ENCODE assay signal across 13 cellular contexts in genomic region chr10:78452782-78453181, GRCh38.
DNase-seq lines count a peak whose midpoint lies in the region; ATAC-seq and TF ChIP-seq lines count a peak whose summit lies in the region.
"Had no signal": no experiment of that assay in that cellular context is flagged by ENCODE, and none has a peak within 500 bp of the region (broad histone marks: within the 10 kb centered on the region; RNA-seq: fewer than 3 reads in every experiment).

No MANE protein-coding gene starts in this region.

- TF ChIP-seq CTCF in natural killer cell (IDR thresholded peaks at IDR 0.05), result no peak

- peak; percentile 54 for DNase-seq in natural killer cell treated with Interleukin-12 subunit alpha and Interleukin-12 subunit beta and Interleukin-15 and Interleukin-18, amount 100 ng/mL, for 72 hours (ENCODE audit: low spot score)
- no peak for DNase-seq in natural killer cell
- DNase-seq in mesenteric fat pad (ENCODE audit: low spot score), result peak; percentile 35
- no peak for DNase-seq in stimulated activated naive B cell treated with anti-CD40 and anti-IgM and Interleukin-4, amounts not matched to agents 10 μg/mL and 1 μg/mL and 100 μg/mL, for 72 hours
- no peak for DNase-seq in NCI-H1417 treated with DMSO at 0.1 percent for 48 hours (lab: John Stamatoyannopoulos, UW)
- DNase-seq in COLO829 (ENCODE audit: low spot score), result no peak
- DNase-seq in globus pallidus (ENCODE audit: low spot score), result no peak
- DNase-seq: 8988T; CD8-positive, alpha-beta T cell; COR-L47; GM23248 had no signal

- H3K4me3 Mint-ChIP-seq in natural killer cell treated with Interleukin-12 subunit alpha and Interleukin-12 subunit beta and Interleukin-15 and Interleukin-18, amount 100 ng/mL, for 72 hours, result no peak overlapping the region
- no peak overlapping the region for H3K4me3 Mint-ChIP-seq in natural killer cell
- no peak overlapping the region for H3K4me3 Mint-ChIP-seq in stimulated activated naive B cell treated with anti-CD40 and anti-IgM and Interleukin-4, amounts not matched to agents 10 μg/mL and 1 μg/mL and 100 μg/mL, for 72 hours
- H3K4me3 Mint-ChIP-seq: CD8-positive, alpha-beta T cell; IgD-negative memory B cell had no signal

- intact Hi-C loops in natural killer cell (cut with micrococcal nuclease), result no loop called here

- H3K4me1 Mint-ChIP-seq in natural killer cell treated with Interleukin-12 subunit alpha and Interleukin-12 subunit beta and Interleukin-15 and Interleukin-18, amount 100 ng/mL, for 72 hours (ENCODE audit: low read depth in 2 of 2), result no peaks in the 10 kb centered on the region
- peaks cover 0 to 4% of the 10 kb centered on the region in 2 donors for H3K4me1 Mint-ChIP-seq in natural killer cell
- H3K4me1 Mint-ChIP-seq in stimulated activated naive B cell treated with anti-CD40 and anti-IgM and Interleukin-4, amounts not matched to agents 10 μg/mL and 1 μg/mL and 100 μg/mL, for 72 hours, result no peaks in the 10 kb centered on the region
- H3K4me1 Mint-ChIP-seq: IgD-negative memory B cell had no signal

- no peak for ATAC-seq in natural killer cell treated with Interleukin-12 subunit alpha and Interleukin-12 subunit beta and Interleukin-15 and Interleukin-18, amount 100 ng/mL, for 72 hours
- ATAC-seq in natural killer cell, result no peak
- ATAC-seq in stimulated activated naive B cell treated with anti-CD40 and anti-IgM and Interleukin-4, amounts not matched to agents 10 μg/mL and 1 μg/mL and 100 μg/mL, for 72 hours (replicated peaks), result no peak
- ATAC-seq: CD8-positive, alpha-beta T cell; HepG2 had no signal

- H3K27me3 Mint-ChIP-seq in natural killer cell treated with Interleukin-12 subunit alpha and Interleukin-12 subunit beta and Interleukin-15 and Interleukin-18, amount 100 ng/mL, for 72 hours, result peaks cover under 1 to 2% of the 10 kb centered on the region in 2 donors
- H3K27me3 Mint-ChIP-seq in natural killer cell (ENCODE audit: low read depth in 2 of 2), result peaks cover 8 to 23% of the 10 kb centered on the region in 2 donors
- H3K27me3 Mint-ChIP-seq in stimulated activated naive B cell treated with anti-CD40 and anti-IgM and Interleukin-4, amounts not matched to agents 10 μg/mL and 1 μg/mL and 100 μg/mL, for 72 hours, result peaks cover 0 to 17% of the 10 kb centered on the region in 2 donors

- no peaks in the 10 kb centered on the region for H3K9me3 Mint-ChIP-seq in natural killer cell treated with Interleukin-12 subunit alpha and Interleukin-12 subunit beta and Interleukin-15 and Interleukin-18, amount 100 ng/mL, for 72 hours
- H3K9me3 Mint-ChIP-seq in natural killer cell, result no peaks in the 10 kb centered on the region
- no peaks in the 10 kb centered on the region for H3K9me3 Mint-ChIP-seq in stimulated activated naive B cell treated with anti-CD40 and anti-IgM and Interleukin-4, amounts not matched to agents 10 μg/mL and 1 μg/mL and 100 μg/mL, for 72 hours
- H3K9me3 Mint-ChIP-seq: CD8-positive, alpha-beta T cell; IgD-negative memory B cell had no signal

- H3K36me3 Mint-ChIP-seq in natural killer cell treated with Interleukin-12 subunit alpha and Interleukin-12 subunit beta and Interleukin-15 and Interleukin-18, amount 100 ng/mL, for 72 hours, result no peaks in the 10 kb centered on the region
- no peaks in the 10 kb centered on the region for H3K36me3 Mint-ChIP-seq in natural killer cell
- H3K36me3 Mint-ChIP-seq in stimulated activated naive B cell treated with anti-CD40 and anti-IgM and Interleukin-4, amounts not matched to agents 10 μg/mL and 1 μg/mL and 100 μg/mL, for 72 hours, result no peaks in the 10 kb centered on the region
- H3K36me3 Mint-ChIP-seq: CD8-positive, alpha-beta T cell; IgD-negative memory B cell had no signal

- H3K27ac Mint-ChIP-seq in natural killer cell treated with Interleukin-12 subunit alpha and Interleukin-12 subunit beta and Interleukin-15 and Interleukin-18, amount 100 ng/mL, for 72 hours, result no peak overlapping the region
- H3K27ac Mint-ChIP-seq in natural killer cell, result no peak overlapping the region
- peak overlapping the region; percentile 15 for H3K27ac Mint-ChIP-seq in stimulated activated naive B cell treated with anti-CD40 and anti-IgM and Interleukin-4, amounts not matched to agents 10 μg/mL and 1 μg/mL and 100 μg/mL, for 72 hours
- H3K27ac Mint-ChIP-seq: CD8-positive, alpha-beta T cell had no signal

Comparison
In these comparisons a context has a peak if more than half of its experiments do, and no peak if none do; other contexts are left out.
1. DNase-seq: peak in natural killer cell treated with Interleukin-12 subunit alpha and Interleukin-12 subunit beta and Interleukin-15 and Interleukin-18, amount 100 ng/mL, for 72 hours (single experiment) and mesenteric fat pad (single experiment); none in natural killer cell (single experiment), stimulated activated naive B cell treated with anti-CD40 and anti-IgM and Interleukin-4, amounts not matched to agents 10 μg/mL and 1 μg/mL and 100 μg/mL, for 72 hours (single experiment), NCI-H1417 treated with DMSO at 0.1 percent for 48 hours (single experiment), COLO829 (single experiment) and globus pallidus (single experiment).